In the genomic region with DNA sequence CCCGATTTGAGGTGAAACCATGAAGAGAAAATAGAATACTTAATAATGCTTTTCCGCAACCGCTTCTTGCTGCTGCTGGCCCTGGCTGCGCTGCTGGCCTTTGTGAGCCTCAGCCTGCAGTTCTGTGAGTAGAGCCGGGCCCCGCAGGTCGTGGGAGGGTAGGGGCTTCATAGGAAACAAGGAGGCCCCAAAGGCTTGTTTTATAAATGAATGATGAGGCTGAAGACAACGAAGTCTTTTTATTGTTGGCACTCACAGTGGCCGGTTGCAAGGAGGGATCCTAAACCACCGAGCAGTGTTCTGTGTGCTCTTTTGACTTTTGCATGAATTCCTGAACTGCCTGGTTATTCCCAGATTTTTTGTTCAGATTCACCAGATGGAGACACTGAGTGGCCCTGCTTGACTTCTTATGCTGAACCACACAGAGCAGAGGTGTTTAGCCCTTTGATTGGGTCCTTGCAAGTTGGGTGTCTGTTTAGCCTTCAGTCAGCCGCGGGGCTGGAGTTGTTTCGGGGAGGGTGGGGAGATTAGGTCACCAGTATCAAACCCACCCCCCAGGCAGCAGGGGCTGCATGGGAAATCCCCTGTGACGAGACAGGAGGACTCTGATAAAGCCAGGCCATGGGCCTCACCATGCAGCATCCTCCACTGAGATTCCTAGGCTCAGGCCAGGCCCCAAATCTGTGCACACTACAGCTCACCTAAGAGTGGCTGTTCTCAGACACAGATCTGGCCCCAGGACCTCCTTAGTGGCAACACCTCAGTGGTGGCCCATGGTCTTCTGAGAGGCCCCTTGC, we compare ENCODE assay signal across 14 cellular contexts.
"Had no signal": no experiment of that assay in that cellular context is flagged by ENCODE, and none has a peak within 500 bp of the region (broad histone marks: within the 10 kb centered on the region; RNA-seq: fewer than 3 reads in every experiment).

No MANE protein-coding gene starts in this region.

- H3K4me3 Mint-ChIP-seq: activated CD4-positive, alpha-beta T cell treated with anti-CD3 and anti-CD28 coated beads, Interleukin-2, amount 10 ng/mL, durations not matched to agents 7 days and 5 days; activated naive CD4-positive, alpha-beta T cell treated with anti-CD3 and anti-CD28 coated beads, Interleukin-2, amount 10 ng/mL, durations not matched to agents 7 days and 5 days; memory B cell had no signal

- H3K9me3 ChIP-seq: adrenal gland, pancreas had no signal

- H3K4me3 ChIP-seq: adrenal gland, pancreas, SK-N-MC had no signal

- H3K27ac Mint-ChIP-seq: activated CD4-positive, alpha-beta T cell treated with anti-CD3 and anti-CD28 coated beads, Interleukin-2, amount 10 ng/mL, durations not matched to agents 7 days and 5 days; memory B cell had no signal

- H3K36me3 Mint-ChIP-seq: memory B cell had no signal

- H3K27ac ChIP-seq: adrenal gland, pancreas, SK-N-MC had no signal

- DNase-seq: activated CD4-positive, alpha-beta T cell treated with anti-CD3 and anti-CD28 coated beads, Interleukin-2, amount 10 ng/mL, durations not matched to agents 7 days and 5 days; activated naive CD4-positive, alpha-beta T cell treated with anti-CD3 and anti-CD28 coated beads, Interleukin-2, amount 10 ng/mL, durations not matched to agents 7 days and 5 days; adrenal gland; cortex of kidney; effector memory CD4-positive, alpha-beta T cell; foreskin melanocyte; head of caudate nucleus; kidney glomerular epithelial cell; left ventricle myocardium superior; pancreas; stimulated activated naive CD4-positive, alpha-beta T cell treated with Interleukin-2 at 50 U/mL for 16 hours; substantia nigra had no signal

- H3K36me3 ChIP-seq: adrenal gland, pancreas had no signal

- FAIRE-seq: pancreas had no signal

- ATAC-seq: left ventricle myocardium superior, pancreas had no signal

- H3K4me1 ChIP-seq: adrenal gland, pancreas had no signal

- H3K27me3 ChIP-seq: adrenal gland, pancreas had no signal

- H3K4me1 Mint-ChIP-seq: memory B cell had no signal

- H3K9me3 Mint-ChIP-seq: activated CD4-positive, alpha-beta T cell treated with anti-CD3 and anti-CD28 coated beads, Interleukin-2, amount 10 ng/mL, durations not matched to agents 7 days and 5 days; activated naive CD4-positive, alpha-beta T cell treated with anti-CD3 and anti-CD28 coated beads, Interleukin-2, amount 10 ng/mL, durations not matched to agents 7 days and 5 days; memory B cell had no signal

- H3K27me3 Mint-ChIP-seq: activated CD4-positive, alpha-beta T cell treated with anti-CD3 and anti-CD28 coated beads, Interleukin-2, amount 10 ng/mL, durations not matched to agents 7 days and 5 days; activated naive CD4-positive, alpha-beta T cell treated with anti-CD3 and anti-CD28 coated beads, Interleukin-2, amount 10 ng/mL, durations not matched to agents 7 days and 5 days; memory B cell had no signal
